Comparison of ENCODE assay signal across 15 cellular contexts in the genomic region with DNA sequence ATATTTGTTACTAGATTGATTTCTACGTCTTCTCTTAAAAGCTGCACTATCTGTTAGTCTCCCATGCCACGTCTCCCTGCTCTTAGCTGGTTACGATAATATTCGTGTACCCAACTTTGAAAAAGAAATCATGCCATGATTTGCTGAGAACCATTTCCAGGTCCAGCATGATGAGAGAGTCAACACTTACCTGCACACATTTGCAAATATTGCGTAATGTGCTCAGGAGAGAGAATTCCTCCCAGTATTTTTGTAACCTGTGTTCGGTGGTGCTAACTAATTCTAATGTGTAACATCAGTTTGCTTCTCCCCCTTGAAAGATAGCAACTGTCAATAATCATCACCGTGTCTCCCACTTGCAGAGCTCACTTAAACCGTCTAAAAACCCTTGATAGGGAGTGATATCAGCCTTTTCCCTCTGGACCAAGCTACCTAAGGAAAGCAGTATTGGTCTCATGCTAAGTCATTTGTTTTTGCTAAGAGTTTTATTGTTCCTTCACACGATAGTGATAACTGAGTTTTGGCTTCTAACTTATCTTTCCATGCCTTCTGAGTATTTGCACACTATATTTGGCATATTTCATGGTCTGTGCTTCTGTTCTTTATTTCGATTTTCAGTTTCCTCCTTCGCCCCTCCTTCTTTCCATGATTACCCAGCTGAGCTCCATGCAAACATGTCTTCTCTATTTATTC.
DNase-seq lines count a peak whose midpoint lies in the region; ATAC-seq, FAIRE-seq and TF ChIP-seq lines count a peak whose summit lies in the region.
"Had no signal": no experiment of that assay in that cellular context is flagged by ENCODE, and none has a peak within 500 bp of the region (broad histone marks: within the 10 kb centered on the region; RNA-seq: fewer than 3 reads in every experiment).

No MANE protein-coding gene starts in this region.

- peaks cover 6 to 24% of the 10 kb centered on the region in 2 experiments; a peak in 3 of 5 replicates for H3K4me1 ChIP-seq in K562 (replicated peaks in 1 of 2; ENCODE audit: control insufficient read depth in 2 of 2, insufficient read depth in 2 of 2, low read length in 2 of 2)
- H3K4me1 ChIP-seq in smooth muscle cell (ENCODE audit: low read depth): no peaks in the 10 kb centered on the region
- peaks cover 3% of the 10 kb centered on the region for H3K4me1 ChIP-seq in CD8-positive, alpha-beta T cell (ENCODE audit: insufficient read depth, low read length)

- H3K4me2 ChIP-seq in K562 (ENCODE audit: insufficient read depth, low read length) (peak overlapping the region; percentile 55), smooth muscle cell (no peak overlapping the region)

- CTCF ChIA-PET in K562 (lab: Yijun Ruan, JAX; ENCODE audit: low intra/inter-chr PET ratio): no interaction called here
- CTCF ChIA-PET in CD8-positive, alpha-beta T cell (lab: Charles Lee): interaction anchor here (1.3 kb wide), 1 partner anchor 10 kb away, joined by 3 read pairs; no protein-coding TSS in a partner anchor

- no peaks in the 10 kb centered on the region for H3K9me1 ChIP-seq in K562 (ENCODE audit: control insufficient read depth, insufficient read depth, low read length)

- peak overlapping the region in 1 of 2 experiments; percentile 20; a peak in 1 of 4 replicates for H3K9ac ChIP-seq in K562 (ENCODE audit: insufficient read depth in 1 of 2, low read depth in 2 of 2, low read length in 2 of 2)
- H3K9ac ChIP-seq in smooth muscle cell (ENCODE audit: low read depth): no peak overlapping the region

- no peaks in the 10 kb centered on the region for H3K9me3 Mint-ChIP-seq in CD8-positive, alpha-beta T cell
- H3K9me3 Mint-ChIP-seq in activated naive CD8-positive, alpha-beta T cell treated with anti-CD3 and anti-CD28 coated beads, Interleukin-2, amount 50 U/mL, for 24 hours: no peaks in the 10 kb centered on the region

- ATAC-seq in K562: peak; percentile 52
- ATAC-seq in CD8-positive, alpha-beta T cell: no peak
- no peak for ATAC-seq in activated naive CD8-positive, alpha-beta T cell treated with anti-CD3 and anti-CD28 coated beads, Interleukin-2, amount 50 U/mL, for 24 hours

- no peak for FAIRE-seq in K562 (lab: Jason Lieb, UNC)
- FAIRE-seq: small intestine had no signal

- DNase-seq in NCI-H2196 (lab: John Stamatoyannopoulos, UW; ENCODE audit: unreplicated experiment) (peak; percentile 14), NCI-H2196 treated with DMSO at 0.1 percent for 48 hours (lab: John Stamatoyannopoulos, UW; ENCODE audit: unreplicated experiment) (no peak), K562 (ENCODE audit: extremely low read depth in 1 of 4, low spot score in 3 of 4) (peak in 2 of 4 experiments; percentile 44 to 58), smooth muscle cell (lab: John Stamatoyannopoulos, UW; ENCODE audit: unreplicated experiment) (no peak), Ammon's horn (ENCODE audit: low spot score) (no peak)
- no peak for DNase-seq in CD8-positive, alpha-beta T cell
- no peak for DNase-seq in activated naive CD8-positive, alpha-beta T cell treated with anti-CD3 and anti-CD28 coated beads, Interleukin-2, amount 50 U/mL, for 24 hours
- DNase-seq: activated naive CD4-positive, alpha-beta T cell treated with anti-CD3 and anti-CD28 coated beads for 36 hours; brain microvascular endothelial cell; mesenchymal stem cell; NCI-H1048; small intestine; WERI-Rb-1 had no signal

- H3K79me2 ChIP-seq in K562 (ENCODE audit: control insufficient read depth, insufficient read depth, low read length): no peaks in the 10 kb centered on the region
- H3K79me2 ChIP-seq in smooth muscle cell (ENCODE audit: low read depth): no peaks in the 10 kb centered on the region

- H3K27me3 Mint-ChIP-seq in CD8-positive, alpha-beta T cell (ENCODE audit: low read depth): no peaks in the 10 kb centered on the region
- no peaks in the 10 kb centered on the region for H3K27me3 Mint-ChIP-seq in activated naive CD8-positive, alpha-beta T cell treated with anti-CD3 and anti-CD28 coated beads, Interleukin-2, amount 50 U/mL, for 24 hours

- POLR2A ChIA-PET in K562 (lab: Yijun Ruan, JAX): interaction anchor here (0.6 to 2.6 kb wide), 4 partner anchors 11 to 55 kb away, joined by 3 to 15 read pairs (median 4); no protein-coding TSS in a partner anchor
- POLR2A ChIA-PET in CD8-positive, alpha-beta T cell (lab: Charles Lee): interaction anchor here (1.1 to 1.2 kb wide), 2 partner anchors 33 to 53 kb away, joined by 3 to 4 read pairs; no protein-coding TSS in a partner anchor

- TF ChIP-seq RAD21 in Ishikawa (IDR thresholded peaks at IDR 0.05; ENCODE audit: low read depth) (no peak), K562 (CRISPR knock-in tag; conservative IDR thresholded peaks at IDR 0.05 in 1 of 2, IDR thresholded peaks at IDR 0.05 in 1 of 2) (peak; percentile 27 to 44; a peak in 2 of 4 replicates)

- H2AFZ ChIP-seq in K562 (ENCODE audit: low read depth, low read length): peak overlapping the region; percentile 71
- no peak overlapping the region for H2AFZ ChIP-seq in smooth muscle cell (ENCODE audit: low read depth)

- H3K27ac Mint-ChIP-seq in CD8-positive, alpha-beta T cell: no peak overlapping the region
- H3K27ac Mint-ChIP-seq in activated naive CD8-positive, alpha-beta T cell treated with anti-CD3 and anti-CD28 coated beads, Interleukin-2, amount 50 U/mL, for 24 hours: no peak overlapping the region
- H3K27ac Mint-ChIP-seq: activated naive CD4-positive, alpha-beta T cell treated with anti-CD3 and anti-CD28 coated beads for 36 hours had no signal

- TF ChIP-seq CTCF in K562 (IDR thresholded peaks at IDR 0.05 in 2 of 3, conservative IDR thresholded peaks at IDR 0.05 in 1 of 3; ENCODE audit: insufficient read depth in 2 of 3, low read depth in 1 of 3, low read length in 3 of 3) (no peak), smooth muscle cell (IDR thresholded peaks at IDR 0.05; ENCODE audit: borderline replicate concordance, insufficient read depth, poor library complexity, severe bottlenecking) (no peak)
- TF ChIP-seq CTCF in CD8-positive, alpha-beta T cell (IDR thresholded peaks at IDR 0.05): no peak

- in situ Hi-C loops in K562 (cut with MboI): no loop called here

- no peaks in the 10 kb centered on the region for H3F3A ChIP-seq in smooth muscle cell (ENCODE audit: low read depth)

- H3K9me3 ChIP-seq in K562 (replicated peaks; ENCODE audit: control insufficient read depth, insufficient read depth, low read depth, low read length): peaks cover 11% of the 10 kb centered on the region
- H3K9me3 ChIP-seq in smooth muscle cell (replicated peaks; ENCODE audit: low read depth): no peaks in the 10 kb centered on the region
- H3K9me3 ChIP-seq in CD8-positive, alpha-beta T cell (ENCODE audit: low read length): no peaks in the 10 kb centered on the region
- H3K9me3 ChIP-seq: thoracic aorta had no signal

- no peaks in the 10 kb centered on the region for H3K36me3 Mint-ChIP-seq in CD8-positive, alpha-beta T cell
- H3K36me3 Mint-ChIP-seq in activated naive CD8-positive, alpha-beta T cell treated with anti-CD3 and anti-CD28 coated beads, Interleukin-2, amount 50 U/mL, for 24 hours (ENCODE audit: low read depth): no peaks in the 10 kb centered on the region

- peak overlapping the region; percentile 44; the same call in 2 of the 3 replicates for H3K27ac ChIP-seq in K562 (ENCODE audit: extremely low read depth, low read depth, low read length)
- H3K27ac ChIP-seq in smooth muscle cell (ENCODE audit: low read depth): no peak overlapping the region
- H3K27ac ChIP-seq in CD8-positive, alpha-beta T cell (ENCODE audit: low read depth, low read length): no peak overlapping the region
- H3K27ac ChIP-seq: brain microvascular endothelial cell, thoracic aorta, WERI-Rb-1 had no signal

- TF ChIP-seq POLR2A in K562 (conservative IDR thresholded peaks at IDR 0.05): no peak

- H4K20me1 ChIP-seq in K562 (replicated peaks; ENCODE audit: control insufficient read depth, insufficient read depth, low read length): no peaks in the 10 kb centered on the region
- H4K20me1 ChIP-seq in smooth muscle cell (ENCODE audit: low read depth): no peaks in the 10 kb centered on the region

- no peak overlapping the region for H3K4me3 ChIP-seq in K562
- H3K4me3 ChIP-seq in smooth muscle cell: peak overlapping the region; percentile 15
- H3K4me3 ChIP-seq in CD8-positive, alpha-beta T cell (ENCODE audit: low read depth, low read length): no peak overlapping the region
- H3K4me3 ChIP-seq: thoracic aorta had no signal

- H3K27me3 ChIP-seq in K562 (ENCODE audit: control insufficient read depth in 2 of 2, insufficient read depth in 2 of 2, low read length in 2 of 2): no peaks in the 10 kb centered on the region
- no peaks in the 10 kb centered on the region for H3K27me3 ChIP-seq in smooth muscle cell (ENCODE audit: low read depth)
- no peaks in the 10 kb centered on the region for H3K27me3 ChIP-seq in CD8-positive, alpha-beta T cell (ENCODE audit: insufficient read depth, low read length)
- H3K27me3 ChIP-seq: brain microvascular endothelial cell had no signal

- H3K4me3 Mint-ChIP-seq in CD8-positive, alpha-beta T cell: no peak overlapping the region
- no peak overlapping the region for H3K4me3 Mint-ChIP-seq in activated naive CD8-positive, alpha-beta T cell treated with anti-CD3 and anti-CD28 coated beads, Interleukin-2, amount 50 U/mL, for 24 hours
- H3K4me3 Mint-ChIP-seq: activated naive CD4-positive, alpha-beta T cell treated with anti-CD3 and anti-CD28 coated beads for 36 hours had no signal

- no peaks in the 10 kb centered on the region for H3K36me3 ChIP-seq in K562 (ENCODE audit: control insufficient read depth, insufficient read depth, low read length)
- no peaks in the 10 kb centered on the region for H3K36me3 ChIP-seq in smooth muscle cell (ENCODE audit: low read depth)
- no peaks in the 10 kb centered on the region for H3K36me3 ChIP-seq in CD8-positive, alpha-beta T cell (ENCODE audit: insufficient read depth, low read length)
- H3K36me3 ChIP-seq: brain microvascular endothelial cell, thoracic aorta, WERI-Rb-1 had no signal

- intact Hi-C loops in K562 (cut with micrococcal nuclease): no loop called here
- intact Hi-C loops in CD8-positive, alpha-beta T cell (cut with DNase I, micrococcal nuclease): no loop called here

- 33% methylated on average over 11 of the region's 11 CpGs for WGBS in K562 (ENCODE audit: insufficient coverage, low coverage, missing lambda C conversion rate)
- WGBS in smooth muscle cell (ENCODE audit: low lambda C conversion rate): 86% methylated on average over 11 of the region's 11 CpGs

- H3K4me1 Mint-ChIP-seq in CD8-positive, alpha-beta T cell (ENCODE audit: low read depth): peaks cover 8% of the 10 kb centered on the region
- peaks cover 17% of the 10 kb centered on the region for H3K4me1 Mint-ChIP-seq in activated naive CD8-positive, alpha-beta T cell treated with anti-CD3 and anti-CD28 coated beads, Interleukin-2, amount 50 U/mL, for 24 hours

- TF ChIP-seq EP300 in Ishikawa (IDR thresholded peaks at IDR 0.05; ENCODE audit: borderline replicate concordance) (no peak), K562 (IDR thresholded peaks at IDR 0.05; ENCODE audit: low read length) (peak; percentile 57; the same call in 1 of the 2 replicates)

- no TSS peak for BruUV-seq in K562 (replicated peaks; lab: Mats Ljungman, UMichigan)

TF ChIP-seq in Ishikawa, 13 proteins besides CTCF, POLR2A, EP300 and RAD21 (continues in another document):
- TF ChIP-seq NFIC (IDR thresholded peaks at IDR 0.05) (no peak), ZBTB7A (IDR thresholded peaks at IDR 0.05; ENCODE audit: low read depth) (no peak)

TF ChIP-seq in K562, 482 proteins besides CTCF, POLR2A, EP300 and RAD21 (continues in another document):
- TF ChIP-seq HLTF (IDR thresholded peaks at IDR 0.05): peak; percentile 60; the same call in 1 of the 2 replicates
